In genomic region chr3:156264771-156265170, GRCh38 we compare ENCODE assay signal across 22 cellular contexts.
"Had no signal": no experiment of that assay in that cellular context is flagged by ENCODE, and none has a peak within 500 bp of the region (broad histone marks: within the 10 kb centered on the region; RNA-seq: fewer than 3 reads in every experiment).

No MANE protein-coding gene starts in this region.

- H3K9me3 Mint-ChIP-seq: activated naive CD4-positive, alpha-beta T cell treated with anti-CD3 and anti-CD28 coated beads, Interleukin-2, amount 50 U/mL, for 24 hours; dendritic cell treated with granulocyte-macrophage colony-stimulating factor and Interleukin-4, amounts not matched to agents 40 ng/mL and 50 ng/mL, for 4 days; memory B cell; stimulated activated naive CD8-positive, alpha-beta T cell treated with anti-CD3 and anti-CD28 coated beads, Interleukin-15, Interleukin-2, amounts not matched to agents 100 ng/mL and 50 ng/mL, for 24 hours had no signal

- H3K36me3 ChIP-seq: brain microvascular endothelial cell, gastroesophageal sphincter, heart left ventricle, ovary, prostate gland, tibial artery had no signal

- ATAC-seq: activated CD8-positive, alpha-beta T cell treated with anti-CD3 and anti-CD28 coated beads, Interleukin-2, amount 10 ng/mL, durations not matched to agents 7 days and 5 days; gastroesophageal sphincter; heart left ventricle; left cardiac atrium; natural killer cell treated with Interleukin-12 subunit alpha and Interleukin-12 subunit beta and Interleukin-15 and Interleukin-18, amount 100 ng/mL, for 72 hours had no signal

- H3K4me3 ChIP-seq: gastroesophageal sphincter, heart left ventricle, ovary, prostate gland, tibial artery had no signal

- H3K27ac Mint-ChIP-seq: activated CD8-positive, alpha-beta T cell treated with anti-CD3 and anti-CD28 coated beads, Interleukin-2, amount 10 ng/mL, durations not matched to agents 7 days and 5 days; activated naive CD4-positive, alpha-beta T cell treated with anti-CD3 and anti-CD28 coated beads, Interleukin-2, amount 50 U/mL, for 24 hours; dendritic cell treated with granulocyte-macrophage colony-stimulating factor and Interleukin-4, amounts not matched to agents 40 ng/mL and 50 ng/mL, for 4 days; memory B cell; natural killer cell treated with Interleukin-12 subunit alpha and Interleukin-12 subunit beta and Interleukin-15 and Interleukin-18, amount 100 ng/mL, for 72 hours; stimulated activated naive CD8-positive, alpha-beta T cell treated with anti-CD3 and anti-CD28 coated beads, Interleukin-15, Interleukin-2, amounts not matched to agents 100 ng/mL and 50 ng/mL, for 24 hours had no signal

- H3K4me1 ChIP-seq: gastroesophageal sphincter, heart left ventricle, prostate gland had no signal

- H3K36me3 Mint-ChIP-seq: activated naive CD4-positive, alpha-beta T cell treated with anti-CD3 and anti-CD28 coated beads, Interleukin-2, amount 50 U/mL, for 24 hours; memory B cell; natural killer cell treated with Interleukin-12 subunit alpha and Interleukin-12 subunit beta and Interleukin-15 and Interleukin-18, amount 100 ng/mL, for 72 hours had no signal

- DNase-seq: activated CD4-positive, alpha-beta T cell treated with anti-CD3 and anti-CD28 coated beads for 1 hour; activated CD4-positive, alpha-beta T cell treated with anti-CD3 and anti-CD28 coated beads, Interleukin-2, amount 50 U/mL, for 1 hour; activated CD8-positive, alpha-beta T cell treated with anti-CD3 and anti-CD28 coated beads, Interleukin-2, amount 10 ng/mL, durations not matched to agents 7 days and 5 days; activated gamma-delta T cell treated with Interleukin-2 at 50 U/mL for 16 hours; activated T-cell treated with anti-CD3 and anti-CD28 coated beads, Interleukin-2, amount 50 U/mL, for 1 hour; aorta; brain microvascular endothelial cell; caudate nucleus; effector CD4-positive, alpha-beta T cell; erythroblast; heart left ventricle; islet precursor cell; left cardiac atrium; ovary; tibial artery had no signal

- H3K9me3 ChIP-seq: gastroesophageal sphincter, heart left ventricle, ovary, prostate gland, tibial artery had no signal

- H3K27me3 ChIP-seq: brain microvascular endothelial cell, gastroesophageal sphincter, heart left ventricle, ovary, tibial artery had no signal

- H3K27ac ChIP-seq: brain microvascular endothelial cell, gastroesophageal sphincter, heart left ventricle, ovary, prostate gland, tibial artery had no signal
